ENCODE assay signal across 7 cellular contexts in the genomic region with DNA sequence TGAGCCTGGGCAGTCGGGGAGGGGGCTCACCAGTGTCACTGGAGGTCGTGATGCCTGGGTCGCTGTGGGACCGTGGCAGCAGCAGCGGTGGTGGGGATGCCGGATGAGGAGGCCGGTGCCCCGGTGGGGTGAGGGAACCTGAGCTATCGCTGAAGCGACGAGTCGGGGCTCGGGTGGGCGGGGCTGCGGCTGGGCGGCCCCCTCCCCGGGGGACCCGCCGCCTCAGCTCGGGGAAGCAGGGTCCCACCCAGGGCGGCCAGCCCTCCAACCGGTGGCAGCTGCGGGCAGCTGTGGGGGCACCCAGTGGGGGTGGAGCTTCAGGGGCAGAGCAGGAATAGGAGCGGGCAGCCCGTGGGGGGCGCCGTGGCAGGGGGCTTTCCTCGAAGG. TPM values are rescaled to one million over a fixed set of nuclear protein-coding genes. Genes with fewer than 3 reads are reported as not detected.
A peak's percentile ranks its signal among the peaks of the same experiment; 100 is the strongest.
DNase-seq lines count a peak whose midpoint lies in the region; ATAC-seq and TF ChIP-seq lines count a peak whose summit lies in the region.

No MANE protein-coding gene starts in this region.

- intact Hi-C loops in colonic mucosa (cut with DNase I), result loop anchor here (2.0 to 5.0 kb wide), 2 partner anchors 72 to 343 kb away; partner anchors contain the start of gene RUSC1

- peak overlapping the region; percentile 84 for H3K27ac Mint-ChIP-seq in stimulated activated memory B cell treated with anti-CD40 and anti-IgM and Interleukin-4, amounts not matched to agents 10 μg/mL and 1 μg/mL and 100 μg/mL, for 72 hours

- H3K27me3 ChIP-seq in colonic mucosa, result no peaks in the 10 kb centered on the region

- H3K36me3 ChIP-seq in colonic mucosa, result no peaks in the 10 kb centered on the region

- peak overlapping the region; percentile 23 for H3K4me3 ChIP-seq in colonic mucosa

- H3K27me3 Mint-ChIP-seq in stimulated activated memory B cell treated with anti-CD40 and anti-IgM and Interleukin-4, amounts not matched to agents 10 μg/mL and 1 μg/mL and 100 μg/mL, for 72 hours, result no peaks in the 10 kb centered on the region

- H3K9me3 Mint-ChIP-seq in stimulated activated memory B cell treated with anti-CD40 and anti-IgM and Interleukin-4, amounts not matched to agents 10 μg/mL and 1 μg/mL and 100 μg/mL, for 72 hours, result no peaks in the 10 kb centered on the region

- H3K4me3 Mint-ChIP-seq in stimulated activated memory B cell treated with anti-CD40 and anti-IgM and Interleukin-4, amounts not matched to agents 10 μg/mL and 1 μg/mL and 100 μg/mL, for 72 hours, result peak overlapping the region; percentile 80

- no peak overlapping the region for H3K27ac ChIP-seq in colonic mucosa

- H3K4me1 Mint-ChIP-seq in stimulated activated memory B cell treated with anti-CD40 and anti-IgM and Interleukin-4, amounts not matched to agents 10 μg/mL and 1 μg/mL and 100 μg/mL, for 72 hours, result peaks cover 39% of the 10 kb centered on the region

- no peak for TF ChIP-seq CTCF in colonic mucosa (IDR thresholded peaks at IDR 0.05)

- H3K9me3 ChIP-seq in colonic mucosa, result no peaks in the 10 kb centered on the region

- H3K4me1 ChIP-seq in colonic mucosa, result peaks cover 12% of the 10 kb centered on the region

- DNase-seq in colonic mucosa (no peak), GM19240 (ENCODE audit: insufficient read length, low spot score) (no peak), retina (no peak)

- ATAC-seq in GM19372 (IDR thresholded peaks at IDR 0.05; ENCODE audit: low read depth, unreplicated experiment), result peak; percentile 16
- peak; percentile 13 for ATAC-seq in HG03175 (IDR thresholded peaks at IDR 0.05; ENCODE audit: unreplicated experiment)
- peak; percentile 31 for ATAC-seq in stimulated activated memory B cell treated with anti-CD40 and anti-IgM and Interleukin-4, amounts not matched to agents 10 μg/mL and 1 μg/mL and 100 μg/mL, for 72 hours
- ATAC-seq in HG03439 (IDR thresholded peaks at IDR 0.05; ENCODE audit: unreplicated experiment), result no peak

- H3K9ac ChIP-seq in colonic mucosa (ENCODE audit: low read depth in 2 of 2, low read length in 2 of 2), result peak overlapping the region; percentile 61 to 76

- no peaks in the 10 kb centered on the region for H3K36me3 Mint-ChIP-seq in stimulated activated memory B cell treated with anti-CD40 and anti-IgM and Interleukin-4, amounts not matched to agents 10 μg/mL and 1 μg/mL and 100 μg/mL, for 72 hours

RNA-seq across cellular contexts. Expression of gene ENTREP3, which starts 5.0 kb away (rescaled TPM):
- total RNA-seq in colonic mucosa, result 10 to 100 TPM; 22.0 to 34.2 TPM

RNA-seq across cellular contexts. Expression of gene SCAMP3, which starts 11.9 kb away (rescaled TPM):
- total RNA-seq in colonic mucosa, result 10 to 100 TPM; 41.5 to 67.7 TPM

RNA-seq across cellular contexts. Expression of gene CLK2, which starts 23.1 kb away (rescaled TPM):
- 10 to 100 TPM; 31.7 to 66.4 TPM for total RNA-seq in colonic mucosa

RNA-seq across cellular contexts. Expression of gene HCN3, which starts 27.0 kb away (rescaled TPM):
- total RNA-seq in colonic mucosa, result 10 to 100 TPM; 12.4 to 12.8 TPM

RNA-seq across cellular contexts. Expression of gene MTX1, which starts 41.7 kb away (rescaled TPM):
- 10 to 100 TPM; 37.5 to 55.8 TPM for total RNA-seq in colonic mucosa
